Comparison of ENCODE assay signal across 1 cellular context in the genomic region with DNA sequence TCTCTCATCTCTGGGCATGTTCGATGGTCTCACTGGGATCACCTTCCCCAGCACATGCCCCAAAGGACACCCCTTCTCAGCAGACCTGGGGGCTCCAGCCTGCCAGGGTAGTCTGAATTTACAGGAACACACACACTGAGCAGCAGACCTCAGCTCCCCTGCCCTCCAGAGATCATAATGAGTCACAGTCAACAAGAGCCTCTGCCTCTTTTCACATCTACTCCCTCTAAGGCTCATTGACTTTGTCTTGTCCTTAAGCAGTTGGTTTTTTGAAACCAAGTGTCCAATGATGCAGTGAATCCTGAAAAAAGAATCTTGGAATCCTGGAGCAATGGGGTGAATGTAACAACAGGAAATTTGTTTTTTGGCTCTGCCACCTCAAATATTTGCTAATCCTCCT.
TF ChIP-seq lines count a peak whose summit lies in the region.

No MANE protein-coding gene starts in this region.

TF ChIP-seq in IMR-90, 13 proteins besides CTCF, POLR2A, EP300 and RAD21 (continued from another document):
- TF ChIP-seq, protein P1, sequence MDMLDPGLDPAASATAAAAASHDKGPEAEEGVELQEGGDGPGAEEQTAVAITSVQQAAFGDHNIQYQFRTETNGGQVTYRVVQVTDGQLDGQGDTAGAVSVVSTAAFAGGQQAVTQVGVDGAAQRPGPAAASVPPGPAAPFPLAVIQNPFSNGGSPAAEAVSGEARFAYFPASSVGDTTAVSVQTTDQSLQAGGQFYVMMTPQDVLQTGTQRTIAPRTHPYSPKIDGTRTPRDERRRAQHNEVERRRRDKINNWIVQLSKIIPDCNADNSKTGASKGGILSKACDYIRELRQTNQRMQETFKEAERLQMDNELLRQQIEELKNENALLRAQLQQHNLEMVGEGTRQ (IDR thresholded peaks at IDR 0.05; ENCODE audit: low read depth, low read length), result no peak
- no peak for TF ChIP-seq RFX5 (IDR thresholded peaks at IDR 0.05; ENCODE audit: low read depth, low read length)
- TF ChIP-seq, protein P2, sequence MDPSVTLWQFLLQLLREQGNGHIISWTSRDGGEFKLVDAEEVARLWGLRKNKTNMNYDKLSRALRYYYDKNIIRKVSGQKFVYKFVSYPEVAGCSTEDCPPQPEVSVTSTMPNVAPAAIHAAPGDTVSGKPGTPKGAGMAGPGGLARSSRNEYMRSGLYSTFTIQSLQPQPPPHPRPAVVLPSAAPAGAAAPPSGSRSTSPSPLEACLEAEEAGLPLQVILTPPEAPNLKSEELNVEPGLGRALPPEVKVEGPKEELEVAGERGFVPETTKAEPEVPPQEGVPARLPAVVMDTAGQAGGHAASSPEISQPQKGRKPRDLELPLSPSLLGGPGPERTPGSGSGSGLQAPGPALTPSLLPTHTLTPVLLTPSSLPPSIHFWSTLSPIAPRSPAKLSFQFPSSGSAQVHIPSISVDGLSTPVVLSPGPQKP (IDR thresholded peaks at IDR 0.05; ENCODE audit: borderline replicate concordance, low read depth, low read length), result no peak
- TF ChIP-seq FOS (IDR thresholded peaks at IDR 0.05; ENCODE audit: low read depth, low read length), result no peak
- TF ChIP-seq RCOR1 (IDR thresholded peaks at IDR 0.05; ENCODE audit: insufficient replicate concordance, low read length), result no peak
- no peak for TF ChIP-seq MAFK (IDR thresholded peaks at IDR 0.05; ENCODE audit: low read depth, low read length)
- no peak for TF ChIP-seq SMC3 (IDR thresholded peaks at IDR 0.05; ENCODE audit: low read depth, low read length)
